In genomic region chr1:227541796-227542152, GRCh38 we compare ENCODE assay signal across 8 cellular contexts. TPM values are rescaled to one million over a fixed set of nuclear protein-coding genes. Genes with fewer than 3 reads are reported as not detected.
DNase-seq lines count a peak whose midpoint lies in the region; ATAC-seq and TF ChIP-seq lines count a peak whose summit lies in the region.

No MANE protein-coding gene starts in this region.

- TF ChIP-seq CTCF in activated CD8-positive, alpha-beta T cell treated with anti-CD3 and anti-CD28 coated beads for 36 hours (IDR thresholded peaks at IDR 0.05), result no peak
- TF ChIP-seq CTCF in kidney epithelial cell (IDR thresholded peaks at IDR 0.05; ENCODE audit: insufficient read depth, low read length, poor library complexity, severe bottlenecking), result no peak
- no peak for TF ChIP-seq CTCF in stomach (IDR thresholded peaks at IDR 0.05)

- H3K4me1 ChIP-seq in adipocyte (ENCODE audit: control insufficient read depth, insufficient read depth, low read length), result peaks cover 7% of the 10 kb centered on the region
- H3K4me1 ChIP-seq in stomach, result peaks cover 0 to 21% (median 15%) of the 10 kb centered on the region in 4 donors

- ATAC-seq in activated CD8-positive, alpha-beta T cell treated with anti-CD3 and anti-CD28 coated beads for 36 hours, result no peak
- no peak for ATAC-seq in activated CD8-positive, alpha-beta T cell treated with anti-CD3 and anti-CD28 coated beads, Interleukin-2, amount 10 ng/mL, durations not matched to agents 7 days and 5 days
- no peak for ATAC-seq in GM19455 (IDR thresholded peaks at IDR 0.05; ENCODE audit: unreplicated experiment)

- H3K27ac ChIP-seq in stomach, result peak overlapping the region; percentile 59 to 85 (median 75)

- POLR2A ChIA-PET in activated CD8-positive, alpha-beta T cell treated with anti-CD3 and anti-CD28 coated beads for 36 hours (lab: Charles Lee), result interaction anchor here (1.6 to 1.9 kb wide), 2 partner anchors 22 to 26 kb away, joined by 4 to 7 read pairs; no protein-coding TSS in a partner anchor
- POLR2A ChIA-PET in activated CD8-positive, alpha-beta T cell treated with anti-CD3 and anti-CD28 coated beads, Interleukin-2, amount 10 ng/mL, durations not matched to agents 7 days and 5 days (lab: Charles Lee), result interaction anchor here (1.3 kb wide), 1 partner anchor 21 kb away, joined by 3 read pairs; the partner anchor contains the start of gene ZNF678

- peak overlapping the region; percentile 52 for H3K4me3 Mint-ChIP-seq in activated CD8-positive, alpha-beta T cell treated with anti-CD3 and anti-CD28 coated beads for 36 hours
- no peak overlapping the region for H3K4me3 Mint-ChIP-seq in activated CD8-positive, alpha-beta T cell treated with anti-CD3 and anti-CD28 coated beads, Interleukin-2, amount 10 ng/mL, durations not matched to agents 7 days and 5 days

- no peaks in the 10 kb centered on the region for H3K27me3 Mint-ChIP-seq in activated CD8-positive, alpha-beta T cell treated with anti-CD3 and anti-CD28 coated beads for 36 hours
- H3K27me3 Mint-ChIP-seq in activated CD8-positive, alpha-beta T cell treated with anti-CD3 and anti-CD28 coated beads, Interleukin-2, amount 10 ng/mL, durations not matched to agents 7 days and 5 days (ENCODE audit: low read depth), result no peaks in the 10 kb centered on the region

- peak overlapping the region; percentile 80 for H3K9ac ChIP-seq in adipocyte (ENCODE audit: low read length)

- CTCF ChIA-PET in activated CD8-positive, alpha-beta T cell treated with anti-CD3 and anti-CD28 coated beads for 36 hours (lab: Charles Lee), result interaction anchor here (1.8 kb wide), 1 partner anchor 18 kb away, joined by 13 read pairs; no protein-coding TSS in a partner anchor
- CTCF ChIA-PET in activated CD8-positive, alpha-beta T cell treated with anti-CD3 and anti-CD28 coated beads, Interleukin-2, amount 10 ng/mL, durations not matched to agents 7 days and 5 days (lab: Charles Lee), result interaction anchor here (1.4 kb wide), 1 partner anchor 10 kb away, joined by 3 read pairs; no protein-coding TSS in a partner anchor

- H3K4me3 ChIP-seq in adipocyte (ENCODE audit: low read length), result peak overlapping the region; percentile 82
- peak overlapping the region; percentile 67 for H3K4me3 ChIP-seq in kidney epithelial cell (ENCODE audit: low read depth, low read length)
- peak overlapping the region; percentile 55 to 82 (median 80) for H3K4me3 ChIP-seq in stomach

- H3K27me3 ChIP-seq in adipocyte (replicated peaks; ENCODE audit: control insufficient read depth, insufficient read depth, low read length) (no peaks in the 10 kb centered on the region), kidney epithelial cell (ENCODE audit: control insufficient read depth, insufficient read depth, low read length) (no peaks in the 10 kb centered on the region), stomach (no peaks in the 10 kb centered on the region)

- TF ChIP-seq EP300 in stomach (IDR thresholded peaks at IDR 0.05), result no peak

- 17 to 77% (median 21%) methylated on average over 6 to 32 of the region's 32 CpGs for WGBS in stomach, 5 donors

- no peak for DNase-seq in activated CD8-positive, alpha-beta T cell treated with anti-CD3 and anti-CD28 coated beads for 36 hours
- no peak for DNase-seq in activated CD8-positive, alpha-beta T cell treated with anti-CD3 and anti-CD28 coated beads, Interleukin-2, amount 10 ng/mL, durations not matched to agents 7 days and 5 days
- DNase-seq in adipocyte (ENCODE audit: low read depth) (no peak), kidney epithelial cell (ENCODE audit: low read depth) (no peak), stomach (no peak), RPMI8226 (no peak)
- no peak for DNase-seq in activated CD4-positive, alpha-beta T cell treated with anti-CD3 and anti-CD28 coated beads, Interleukin-2, amount 50 U/mL, for 48 hours

- no peak for TF ChIP-seq POLR2A in stomach (IDR thresholded peaks at IDR 0.05)

- H3K36me3 Mint-ChIP-seq in activated CD8-positive, alpha-beta T cell treated with anti-CD3 and anti-CD28 coated beads for 36 hours (ENCODE audit: low read depth), result no peaks in the 10 kb centered on the region
- no peaks in the 10 kb centered on the region for H3K36me3 Mint-ChIP-seq in activated CD8-positive, alpha-beta T cell treated with anti-CD3 and anti-CD28 coated beads, Interleukin-2, amount 10 ng/mL, durations not matched to agents 7 days and 5 days (ENCODE audit: low read depth)

- no peaks in the 10 kb centered on the region for H3K9me3 Mint-ChIP-seq in activated CD8-positive, alpha-beta T cell treated with anti-CD3 and anti-CD28 coated beads for 36 hours
- H3K9me3 Mint-ChIP-seq in activated CD8-positive, alpha-beta T cell treated with anti-CD3 and anti-CD28 coated beads, Interleukin-2, amount 10 ng/mL, durations not matched to agents 7 days and 5 days (ENCODE audit: insufficient read depth), result no peaks in the 10 kb centered on the region

- no peak overlapping the region for H3K27ac Mint-ChIP-seq in activated CD8-positive, alpha-beta T cell treated with anti-CD3 and anti-CD28 coated beads for 36 hours
- no peak overlapping the region for H3K27ac Mint-ChIP-seq in activated CD8-positive, alpha-beta T cell treated with anti-CD3 and anti-CD28 coated beads, Interleukin-2, amount 10 ng/mL, durations not matched to agents 7 days and 5 days

- intact Hi-C loops in activated CD8-positive, alpha-beta T cell treated with anti-CD3 and anti-CD28 coated beads for 36 hours (cut with micrococcal nuclease), result no loop called here
- intact Hi-C loops in stomach (cut with DNase I; ENCODE audit: low total_unique reads), result loop anchor here (10.0 kb wide), 1 partner anchor 193 kb away; the partner anchor contains the start of genes JMJD4 and SNAP47

- peaks cover 3% of the 10 kb centered on the region for H3K9me3 ChIP-seq in adipocyte (ENCODE audit: control insufficient read depth, low read length)
- peaks cover 0 to 13% (median 3%) of the 10 kb centered on the region in 4 donors for H3K9me3 ChIP-seq in stomach

- H3K4me1 Mint-ChIP-seq in activated CD8-positive, alpha-beta T cell treated with anti-CD3 and anti-CD28 coated beads for 36 hours (ENCODE audit: low read depth), result peaks cover 7% of the 10 kb centered on the region
- H3K4me1 Mint-ChIP-seq in activated CD8-positive, alpha-beta T cell treated with anti-CD3 and anti-CD28 coated beads, Interleukin-2, amount 10 ng/mL, durations not matched to agents 7 days and 5 days (ENCODE audit: low read depth), result peaks cover 4% of the 10 kb centered on the region

- no peaks in the 10 kb centered on the region for H3K36me3 ChIP-seq in adipocyte (ENCODE audit: control insufficient read depth, insufficient read depth, low read length, severe bottlenecking)
- H3K36me3 ChIP-seq in kidney epithelial cell (ENCODE audit: control insufficient read depth, insufficient read depth, low read length), result no peaks in the 10 kb centered on the region
- H3K36me3 ChIP-seq in stomach, result no peaks in the 10 kb centered on the region

RNA-seq across cellular contexts. Expression of gene ZNF678, which starts 21.6 kb away (rescaled TPM):
- total RNA-seq in activated CD8-positive, alpha-beta T cell treated with anti-CD3 and anti-CD28 coated beads for 36 hours, result 1 to 10 TPM; 6.7 to 7.4 TPM
- 1 to 10 TPM; 4.1 to 5.2 TPM for total RNA-seq in activated CD8-positive, alpha-beta T cell treated with anti-CD3 and anti-CD28 coated beads, Interleukin-2, amount 10 ng/mL, durations not matched to agents 7 days and 5 days
- total RNA-seq in kidney epithelial cell, result 7.6 and 9.8 TPM in 2 replicates
- total RNA-seq in stomach, result 10 to 100 TPM in 3 of 5 donors, 1 to 10 TPM in 2; 4.7 to 34.1 (median 10.3) TPM
- polyA plus RNA-seq in stomach, result 1 to 10 TPM in 2 of 3 donors, under 1 TPM in 1; 0.65 to 2.4 (median 2.2) TPM
